ENCODE assay signal across 15 cellular contexts in genomic region chr16:58535100-58535499, GRCh38. TPM values are rescaled to one million over a fixed set of nuclear protein-coding genes. Genes with fewer than 3 reads are reported as not detected.
"Had no signal": no experiment of that assay in that cellular context is flagged by ENCODE, and none has a peak within 500 bp of the region (broad histone marks: within the 10 kb centered on the region; RNA-seq: fewer than 3 reads in every experiment).

No MANE protein-coding gene starts in this region.

- H3K9me3 Mint-ChIP-seq: activated CD4-positive, alpha-beta T cell treated with anti-CD3 and anti-CD28 coated beads, Interleukin-2, amount 10 ng/mL, durations not matched to agents 7 days and 5 days; activated T-helper 1 cell treated with anti-CD3 and anti-CD28 coated beads, Interleukin-12 subunit alpha, Interleukin-12 subunit beta, Interleukin-2, Interleukin-4 antibody, amounts not matched to agents 30 ng/mL and 10 ng/mL and 1 ng/mL, durations not matched to agents 14 hours and 24 hours and 36 hours; immature natural killer cell; natural killer cell had no signal

- H3K27me3 ChIP-seq: suprapubic skin, vagina had no signal

- H3K4me3 Mint-ChIP-seq: activated CD4-positive, alpha-beta T cell treated with anti-CD3 and anti-CD28 coated beads, Interleukin-2, amount 10 ng/mL, durations not matched to agents 7 days and 5 days; activated T-helper 1 cell treated with anti-CD3 and anti-CD28 coated beads, Interleukin-12 subunit alpha, Interleukin-12 subunit beta, Interleukin-2, Interleukin-4 antibody, amounts not matched to agents 30 ng/mL and 10 ng/mL and 1 ng/mL, durations not matched to agents 14 hours and 24 hours and 36 hours; immature natural killer cell; natural killer cell had no signal

- H3K4me1 ChIP-seq: lower lobe of right lung, suprapubic skin, vagina had no signal

- DNase-seq: activated CD4-positive, alpha-beta T cell treated with anti-CD3 and anti-CD28 coated beads, Interleukin-2, amount 10 ng/mL, durations not matched to agents 7 days and 5 days; aorta; cerebellar nuclear complex; effector CD8-positive, alpha-beta T cell; immature natural killer cell; lower lobe of right lung; natural killer cell; stimulated activated CD4-positive, alpha-beta T cell treated with anti-CD3 and anti-CD28 coated beads, Interleukin-2, amount 100 ng/mL, for 24 hours; stimulated activated naive CD8-positive, alpha-beta T cell treated with anti-CD3 and anti-CD28 coated beads, Interleukin-15, Interleukin-2, amounts not matched to agents 100 U/mL and 50 U/mL, for 24 hours; trophoblast cell had no signal

- H3K27ac Mint-ChIP-seq: activated CD4-positive, alpha-beta T cell treated with anti-CD3 and anti-CD28 coated beads, Interleukin-2, amount 10 ng/mL, durations not matched to agents 7 days and 5 days; activated T-helper 1 cell treated with anti-CD3 and anti-CD28 coated beads, Interleukin-12 subunit alpha, Interleukin-12 subunit beta, Interleukin-2, Interleukin-4 antibody, amounts not matched to agents 30 ng/mL and 10 ng/mL and 1 ng/mL, durations not matched to agents 14 hours and 24 hours and 36 hours had no signal

- H3K4me3 ChIP-seq: lower lobe of right lung, suprapubic skin, vagina had no signal

- H3K9me3 ChIP-seq: lower lobe of right lung, suprapubic skin, vagina had no signal

- ATAC-seq: activated CD4-positive, CD25-positive, alpha-beta regulatory T cell treated with anti-CD3 and anti-CD28 coated beads, Interleukin-2, amount 50 U/mL, for 24 hours; esophagus mucosa; lower lobe of right lung; natural killer cell; stimulated activated naive CD8-positive, alpha-beta T cell treated with anti-CD3 and anti-CD28 coated beads, Interleukin-15, Interleukin-2, amounts not matched to agents 100 U/mL and 50 U/mL, for 24 hours had no signal

- H3K27ac ChIP-seq: lower lobe of right lung, suprapubic skin, vagina had no signal

- H3K27me3 Mint-ChIP-seq: activated CD4-positive, alpha-beta T cell treated with anti-CD3 and anti-CD28 coated beads, Interleukin-2, amount 10 ng/mL, durations not matched to agents 7 days and 5 days had no signal

RNA-seq across cellular contexts. Expression of gene NDRG4, which starts 35.2 kb away (rescaled TPM):
- total RNA-seq: natural killer cell had no signal
